1 cellular context compared by ENCODE assay signal in the genomic region with DNA sequence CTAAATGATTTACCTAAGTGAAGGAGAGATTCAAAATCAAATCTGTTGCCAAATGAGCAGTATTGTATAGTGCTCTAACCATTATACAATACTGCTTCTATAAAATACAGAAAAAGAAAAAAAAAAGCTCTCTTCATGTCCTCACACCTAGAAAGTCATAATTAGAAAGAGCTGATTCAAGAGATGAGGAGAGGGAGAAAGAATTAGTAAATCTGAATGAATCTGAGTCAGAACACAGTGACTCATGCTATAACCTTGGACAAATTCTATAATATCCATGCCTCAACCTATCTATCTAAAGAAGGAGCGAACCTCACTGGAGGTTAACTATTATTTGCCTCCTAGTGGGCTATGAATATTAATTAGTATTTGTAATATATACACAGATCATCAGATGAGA.
TF ChIP-seq lines count a peak whose summit lies in the region.

No MANE protein-coding gene starts in this region.

TF ChIP-seq in GM12878, 131 proteins besides CTCF, POLR2A, EP300 and RAD21:
- TF ChIP-seq, protein P1, sequence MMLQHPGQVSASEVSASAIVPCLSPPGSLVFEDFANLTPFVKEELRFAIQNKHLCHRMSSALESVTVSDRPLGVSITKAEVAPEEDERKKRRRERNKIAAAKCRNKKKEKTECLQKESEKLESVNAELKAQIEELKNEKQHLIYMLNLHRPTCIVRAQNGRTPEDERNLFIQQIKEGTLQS (IDR thresholded peaks at IDR 0.05; ENCODE audit: borderline replicate concordance, extremely low read depth, low read depth, low read length) = no peak
- TF ChIP-seq, protein P2, sequence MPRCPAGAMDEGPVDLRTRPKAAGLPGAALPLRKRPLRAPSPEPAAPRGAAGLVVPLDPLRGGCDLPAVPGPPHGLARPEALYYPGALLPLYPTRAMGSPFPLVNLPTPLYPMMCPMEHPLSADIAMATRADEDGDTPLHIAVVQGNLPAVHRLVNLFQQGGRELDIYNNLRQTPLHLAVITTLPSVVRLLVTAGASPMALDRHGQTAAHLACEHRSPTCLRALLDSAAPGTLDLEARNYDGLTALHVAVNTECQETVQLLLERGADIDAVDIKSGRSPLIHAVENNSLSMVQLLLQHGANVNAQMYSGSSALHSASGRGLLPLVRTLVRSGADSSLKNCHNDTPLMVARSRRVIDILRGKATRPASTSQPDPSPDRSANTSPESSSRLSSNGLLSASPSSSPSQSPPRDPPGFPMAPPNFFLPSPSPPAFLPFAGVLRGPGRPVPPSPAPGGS (IDR thresholded peaks at IDR 0.05; ENCODE audit: borderline replicate concordance, insufficient read depth, low read depth, low read length, poor library complexity, severe bottlenecking) = peak; percentile 49
- 0 out of 2 replicates have a peak, but pooled peaks have one; percentile 17 for TF ChIP-seq NFIC (IDR thresholded peaks at IDR 0.05; ENCODE audit: low read depth, low read length)
- peak; percentile 58 for TF ChIP-seq JUNB (IDR thresholded peaks at IDR 0.05)
